13 cellular contexts compared by ENCODE assay signal in the genomic region with DNA sequence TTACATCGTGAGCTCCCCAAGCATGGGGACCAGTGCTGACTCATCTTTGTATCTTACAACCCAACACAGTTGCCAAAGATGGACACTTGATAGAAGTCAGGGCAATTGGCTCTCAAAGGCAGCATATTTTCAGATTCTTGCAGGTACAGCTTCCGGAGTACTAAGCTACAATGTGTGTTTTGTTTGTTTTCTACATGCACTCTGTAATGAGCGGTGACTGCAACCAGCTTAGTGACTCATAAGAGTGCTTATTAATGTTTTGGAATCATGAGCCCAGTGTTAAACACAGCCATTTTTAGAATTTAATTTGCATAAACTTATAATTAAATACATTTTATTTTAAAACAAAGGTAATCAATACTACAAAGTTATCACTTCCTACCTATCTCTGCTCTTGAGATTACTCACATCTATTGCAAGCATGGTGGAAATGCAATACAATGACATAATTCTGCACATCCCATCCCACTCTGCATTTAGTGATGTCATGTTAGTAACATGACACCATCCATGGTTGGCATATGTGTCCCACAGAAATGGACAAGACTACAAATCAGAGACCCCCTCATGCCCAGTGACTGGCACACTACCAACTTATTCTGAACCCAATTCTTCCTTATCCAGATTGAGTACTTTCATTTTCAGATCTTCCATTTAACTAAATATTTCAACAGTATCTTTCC.
A peak's percentile ranks its signal among the peaks of the same experiment; 100 is the strongest.
DNase-seq lines count a peak whose midpoint lies in the region; ATAC-seq, FAIRE-seq and TF ChIP-seq lines count a peak whose summit lies in the region.
"Had no signal": no experiment of that assay in that cellular context is flagged by ENCODE, and none has a peak within 500 bp of the region (broad histone marks: within the 10 kb centered on the region; RNA-seq: fewer than 3 reads in every experiment).

No MANE protein-coding gene starts in this region.

- no peak for TF ChIP-seq RAD21 in HepG2 (CRISPR knock-in tag; IDR thresholded peaks at IDR 0.05)

- H3K4me1 ChIP-seq in HepG2 (ENCODE audit: insufficient read depth, low read length): no peaks in the 10 kb centered on the region
- H3K4me1 ChIP-seq in right lobe of liver: no peaks in the 10 kb centered on the region

- H4K20me1 ChIP-seq in HepG2 (ENCODE audit: insufficient read depth, low read length): no peaks in the 10 kb centered on the region

- DNase-seq in HepG2 (ENCODE audit: low spot score) (no peak), right lobe of liver (no peak), NCI-H69 (lab: John Stamatoyannopoulos, UW) (peak; percentile 5), glutamatergic neuron (no peak), HuH-7 (ENCODE audit: low spot score) (no peak), brain microvascular endothelial cell (no peak), mucosa of gallbladder (ENCODE audit: low spot score) (no peak)
- DNase-seq: C1 segment of cervical spinal cord; CD4-positive, alpha-beta T cell; HCEC 1CT; HFFc6 had no signal

- no peaks in the 10 kb centered on the region for H3K9me3 ChIP-seq in HepG2 (ENCODE audit: low read length)
- no peaks in the 10 kb centered on the region for H3K9me3 ChIP-seq in right lobe of liver

- FAIRE-seq in HepG2 (lab: Jason Lieb, UNC): no peak
- FAIRE-seq: A204.1 had no signal

- no peak for TF ChIP-seq EP300 in HepG2 (IDR thresholded peaks at IDR 0.05; ENCODE audit: low read depth in 2 of 2, low read length in 2 of 2)
- no peak for TF ChIP-seq EP300 in HepG2 (CRISPR knock-in tag; IDR thresholded peaks at IDR 0.05; ENCODE audit: borderline replicate concordance)

- H3K36me3 ChIP-seq in HepG2 (replicated peaks in 1 of 2; ENCODE audit: control insufficient read depth in 1 of 2, insufficient read depth in 2 of 2, low read length in 2 of 2) (no peaks in the 10 kb centered on the region), right lobe of liver (no peaks in the 10 kb centered on the region), brain microvascular endothelial cell (replicated peaks) (no peaks in the 10 kb centered on the region)

- WGBS in HepG2 (ENCODE audit: low lambda C conversion rate): 15% methylated on average over 3 of the region's 3 CpGs
- WGBS in right lobe of liver (ENCODE audit: insufficient coverage, low coverage, low lambda C conversion rate, missing lambda C conversion rate): 63% methylated on average over 3 of the region's 3 CpGs

- TF ChIP-seq CTCF in HepG2 (CRISPR knock-in tag; IDR thresholded peaks at IDR 0.05) (no peak), right lobe of liver (IDR thresholded peaks at IDR 0.05) (no peak), glutamatergic neuron (IDR thresholded peaks at IDR 0.05; ENCODE audit: partially characterized antibody, unreplicated experiment) (no peak), brain microvascular endothelial cell (IDR thresholded peaks at IDR 0.05; ENCODE audit: low read depth, low read length, missing control alignments) (no peak)

- in situ Hi-C loops in HepG2 (cut with HindIII; ENCODE audit: extremely low pct_ligation_motif_present, low pct_unique_long_range_greater_than_20kb): no loop called here
- in situ Hi-C loops in brain microvascular endothelial cell (cut with HindIII; ENCODE audit: low pct_ligation_motif_present, low sequenced_read_pairs): no loop called here

- H2AFZ ChIP-seq in HepG2 (ENCODE audit: low read length): no peak overlapping the region

- H3K27me3 ChIP-seq in HepG2 (ENCODE audit: control insufficient read depth in 1 of 2, insufficient read depth in 2 of 2, low read length in 2 of 2) (no peaks in the 10 kb centered on the region), right lobe of liver (no peaks in the 10 kb centered on the region), brain microvascular endothelial cell (replicated peaks) (no peaks in the 10 kb centered on the region)

- BruUV-seq in HepG2 (replicated peaks; lab: Mats Ljungman, UMichigan): no TSS peak

- ATAC-seq in HepG2: no peak
- no peak for ATAC-seq in right lobe of liver

- no peaks in the 10 kb centered on the region for H3K79me2 ChIP-seq in HepG2 (ENCODE audit: insufficient read depth, low read length)

- intact Hi-C loops in HepG2 (cut with micrococcal nuclease; ENCODE audit: unreplicated experiment) (no loop called here), right lobe of liver (cut with DNase I) (no loop called here)

- TF ChIP-seq POLR2A in HepG2 (IDR thresholded peaks at IDR 0.05; ENCODE audit: insufficient read depth in 1 of 2, low read depth in 2 of 2, low read length in 2 of 2) (no peak), right lobe of liver (IDR thresholded peaks at IDR 0.05) (no peak)

- H3K27me3 Mint-ChIP-seq in glutamatergic neuron (ENCODE audit: unreplicated experiment): no peaks in the 10 kb centered on the region
- H3K27me3 Mint-ChIP-seq: B cell; CD4-positive, alpha-beta T cell had no signal

- CTCF ChIA-PET in HepG2 (lab: Yijun Ruan, JAX; ENCODE audit: low intra/inter-chr PET ratio, low total read pairs): no interaction called here

- no peak overlapping the region for H3K4me3 ChIP-seq in HepG2 (replicated peaks in 1 of 3; ENCODE audit: insufficient read depth in 1 of 3, low read depth in 2 of 3, low read length in 3 of 3)
- no peak overlapping the region for H3K4me3 ChIP-seq in right lobe of liver
- H3K4me3 ChIP-seq in brain microvascular endothelial cell (ENCODE audit: low read depth, low read length): no peak overlapping the region

- no peak overlapping the region for H3K4me3 Mint-ChIP-seq in glutamatergic neuron (ENCODE audit: unreplicated experiment)
- H3K4me3 Mint-ChIP-seq: B cell; CD4-positive, alpha-beta T cell; HFFc6 had no signal

- no peaks in the 10 kb centered on the region for H3K36me3 Mint-ChIP-seq in glutamatergic neuron (ENCODE audit: unreplicated experiment)

- peaks cover 23% of the 10 kb centered on the region for H3K4me1 Mint-ChIP-seq in glutamatergic neuron (ENCODE audit: low read depth, unreplicated experiment)
- H3K4me1 Mint-ChIP-seq: B cell had no signal

- H3K4me2 ChIP-seq in HepG2 (ENCODE audit: low read depth, low read length): no peak overlapping the region

- H3K9ac ChIP-seq in HepG2 (ENCODE audit: insufficient read depth, low read depth, low read length): no peak overlapping the region

- H3K9me3 Mint-ChIP-seq in glutamatergic neuron (ENCODE audit: unreplicated experiment): peaks cover 3% of the 10 kb centered on the region

- H3K27ac ChIP-seq in HepG2 (ENCODE audit: extremely low read length, insufficient read depth, low read length) (no peak overlapping the region), right lobe of liver (no peak overlapping the region), brain microvascular endothelial cell (no peak overlapping the region)

- POLR2A ChIA-PET in HepG2 (lab: Yijun Ruan, JAX): no interaction called here

- H3K27ac Mint-ChIP-seq in glutamatergic neuron (ENCODE audit: unreplicated experiment): peak overlapping the region; percentile 48
- H3K27ac Mint-ChIP-seq: B cell; CD4-positive, alpha-beta T cell; HFFc6 had no signal

TF ChIP-seq in HepG2, 621 proteins besides CTCF, POLR2A, EP300 and RAD21 (continues in another document):
- TF ChIP-seq FOXK2 (IDR thresholded peaks at IDR 0.05): no peak
- TF ChIP-seq, protein P1, sequence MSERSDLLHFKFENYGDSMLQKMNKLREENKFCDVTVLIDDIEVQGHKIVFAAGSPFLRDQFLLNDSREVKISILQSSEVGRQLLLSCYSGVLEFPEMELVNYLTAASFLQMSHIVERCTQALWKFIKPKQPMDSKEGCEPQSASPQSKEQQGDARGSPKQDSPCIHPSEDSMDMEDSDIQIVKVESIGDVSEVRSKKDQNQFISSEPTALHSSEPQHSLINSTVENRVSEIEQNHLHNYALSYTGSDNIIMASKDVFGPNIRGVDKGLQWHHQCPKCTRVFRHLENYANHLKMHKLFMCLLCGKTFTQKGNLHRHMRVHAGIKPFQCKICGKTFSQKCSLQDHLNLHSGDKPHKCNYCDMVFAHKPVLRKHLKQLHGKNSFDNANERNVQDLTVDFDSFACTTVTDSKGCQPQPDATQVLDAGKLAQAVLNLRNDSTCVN (CRISPR knock-in tag; IDR thresholded peaks at IDR 0.05; ENCODE audit: borderline replicate concordance): no peak
- no peak for TF ChIP-seq IRF9 (CRISPR knock-in tag; IDR thresholded peaks at IDR 0.05; ENCODE audit: borderline replicate concordance)
- TF ChIP-seq ATF7 (IDR thresholded peaks at IDR 0.05): peak; percentile 79
- TF ChIP-seq ATF7 (CRISPR knock-in tag; IDR thresholded peaks at IDR 0.05): no peak
- TF ChIP-seq PAXIP1 (CRISPR knock-in tag; conservative IDR thresholded peaks at IDR 0.05): no peak
- TF ChIP-seq ZNF484 (CRISPR knock-in tag; IDR thresholded peaks at IDR 0.05; ENCODE audit: borderline replicate concordance, low read depth): no peak
- TF ChIP-seq CREB1 (IDR thresholded peaks at IDR 0.05): peak; percentile 70
- TF ChIP-seq CREB1 (CRISPR knock-in tag; IDR thresholded peaks at IDR 0.05): no peak
